22 cellular contexts compared by ENCODE assay signal in genomic region chr11:8748317-8748716, GRCh38.
"Had no signal": no experiment of that assay in that cellular context is flagged by ENCODE, and none has a peak within 500 bp of the region (broad histone marks: within the 10 kb centered on the region; RNA-seq: fewer than 3 reads in every experiment).

No MANE protein-coding gene starts in this region.

- H3K36me3 Mint-ChIP-seq: memory B cell had no signal

- H3K9ac ChIP-seq: parathyroid adenoma had no signal

- H3K36me3 ChIP-seq: left lung had no signal

- H3K4me1 ChIP-seq: left lung, lower lobe of right lung, parathyroid adenoma, psoas muscle had no signal

- H3K27ac Mint-ChIP-seq: dendritic cell treated with granulocyte-macrophage colony-stimulating factor and Interleukin-4, amounts not matched to agents 40 ng/mL and 50 ng/mL, for 4 days; memory B cell; mesothelial cell of epicardium; type B pancreatic cell had no signal

- H3K27ac ChIP-seq: left lung, lower lobe of right lung, parathyroid adenoma, psoas muscle, skin epidermis had no signal

- DNase-seq: erythroblast; foreskin melanocyte; heart left ventricle; kidney glomerular epithelial cell; left lung; lower lobe of right lung; nephron progenitor cell; psoas muscle; retina; right lobe of liver; stimulated activated CD4-positive, alpha-beta T cell treated with anti-CD3 and anti-CD28 coated beads, Interleukin-12 subunit alpha, Interleukin-12 subunit beta, amount 100 ng/mL, for 4 hours; stimulated activated naive CD4-positive, alpha-beta T cell; stomach had no signal

- H3K9me3 Mint-ChIP-seq: memory B cell, type B pancreatic cell had no signal

- H3K9me3 ChIP-seq: left lung, lower lobe of right lung, psoas muscle, right lobe of liver, stomach had no signal

- ATAC-seq: heart left ventricle, left lung, lower lobe of right lung, psoas muscle had no signal

- H3K4me3 Mint-ChIP-seq: dendritic cell treated with granulocyte-macrophage colony-stimulating factor and Interleukin-4, amounts not matched to agents 40 ng/mL and 50 ng/mL, for 4 days; memory B cell; mesothelial cell of epicardium; nephron progenitor cell; type B pancreatic cell had no signal

- FAIRE-seq: endothelial cell of umbilical vein, islet of Langerhans, urothelium cell line had no signal

- H3K27me3 ChIP-seq: heart left ventricle, left lung, right lobe of liver, stomach had no signal

- H3K4me3 ChIP-seq: heart left ventricle, left lung, lower lobe of right lung, psoas muscle, right lobe of liver, skin epidermis, stomach had no signal

- H3K27me3 Mint-ChIP-seq: dendritic cell treated with granulocyte-macrophage colony-stimulating factor and Interleukin-4, amounts not matched to agents 40 ng/mL and 50 ng/mL, for 4 days; type B pancreatic cell had no signal

- H3K4me1 Mint-ChIP-seq: memory B cell had no signal
